In genomic region chr9:33161589-33162132, GRCh38 we compare ENCODE assay signal across 8 cellular contexts. TPM values are rescaled to one million over a fixed set of nuclear protein-coding genes. Genes with fewer than 3 reads are reported as not detected.
DNase-seq lines count a peak whose midpoint lies in the region; ATAC-seq and TF ChIP-seq lines count a peak whose summit lies in the region.

No MANE protein-coding gene starts in this region.

- peak overlapping the region; percentile 90 to 100 (median 96) for H3K4me2 ChIP-seq in BLaER1 treated with 17β-estradiol and CSF1 and Interleukin-3, amounts not matched to agents 10 nM and 100 nM

- H3K4me1 Mint-ChIP-seq in nephron = peaks cover 92% of the 10 kb centered on the region

- peak overlapping the region; percentile 33 to 99 (median 77); a peak in 20 of 22 replicates for H3K9ac ChIP-seq in BLaER1 treated with 17β-estradiol and CSF1 and Interleukin-3, amounts not matched to agents 10 nM and 100 nM

- H3K9me3 ChIP-seq in BLaER1 treated with 17β-estradiol and CSF1 and Interleukin-3, amounts not matched to agents 10 nM and 100 nM (replicated peaks in 1 of 11) = no peaks in the 10 kb centered on the region
- H3K9me3 ChIP-seq in breast epithelium = no peaks in the 10 kb centered on the region

- H3K27me3 ChIP-seq in BLaER1 treated with 17β-estradiol and CSF1 and Interleukin-3, amounts not matched to agents 10 nM and 100 nM = no peaks in the 10 kb centered on the region
- no peaks in the 10 kb centered on the region for H3K27me3 ChIP-seq in breast epithelium

- peaks cover 24 to 58% (median 39%) of the 10 kb centered on the region in 11 experiments; a peak in 20 of 22 replicates for H4K20me1 ChIP-seq in BLaER1 treated with 17β-estradiol and CSF1 and Interleukin-3, amounts not matched to agents 10 nM and 100 nM

- ATAC-seq in HG02884 (IDR thresholded peaks at IDR 0.05; ENCODE audit: unreplicated experiment) = no peak

- H3K36me3 Mint-ChIP-seq in nephron (ENCODE audit: low read depth) = no peaks in the 10 kb centered on the region

- peak overlapping the region; percentile 10 to 51 (median 32) for H3K4me3 Mint-ChIP-seq in nephron

- TF ChIP-seq CTCF in breast epithelium (IDR thresholded peaks at IDR 0.05) = no peak
- no peak for TF ChIP-seq CTCF in nephron (IDR thresholded peaks at IDR 0.05; ENCODE audit: unreplicated experiment in 3 of 3)

- H3K36me3 ChIP-seq in BLaER1 treated with 17β-estradiol and CSF1 and Interleukin-3, amounts not matched to agents 10 nM and 100 nM = no peaks in the 10 kb centered on the region
- H3K36me3 ChIP-seq in breast epithelium = no peaks in the 10 kb centered on the region

- peak; percentile 63 for DNase-seq in M059J (ENCODE audit: low read depth)
- peak in 1 of 2 donors; percentile 70 for DNase-seq in breast epithelium (ENCODE audit: low spot score in 2 of 2)
- DNase-seq in EL = no peak
- no peak for DNase-seq in superior temporal gyrus (ENCODE audit: extremely low spot score)
- no peak for DNase-seq in stimulated activated CD4-positive, alpha-beta T cell treated with anti-CD3 and anti-CD28 coated beads, Interleukin-2, amount 100 ng/mL, for 48 hours

- H3K27ac ChIP-seq in BLaER1 treated with 17β-estradiol and CSF1 and Interleukin-3, amounts not matched to agents 10 nM and 100 nM = peak overlapping the region; percentile 84 to 100 (median 91)
- H3K27ac ChIP-seq in breast epithelium = peak overlapping the region; percentile 98 to 99

- H3K4me3 ChIP-seq in BLaER1 treated with 17β-estradiol and CSF1 and Interleukin-3, amounts not matched to agents 10 nM and 100 nM = peak overlapping the region in 3 of 10 experiments; percentile 18 to 98 (median 85); a peak in 5 of 20 replicates
- peak overlapping the region in 2 of 3 donors; percentile 89 to 90 for H3K4me3 ChIP-seq in breast epithelium

- H3K9me3 Mint-ChIP-seq in nephron = no peaks in the 10 kb centered on the region

- peaks cover 69 to 95% (median 93%) of the 10 kb centered on the region in 10 experiments for H3K4me1 ChIP-seq in BLaER1 treated with 17β-estradiol and CSF1 and Interleukin-3, amounts not matched to agents 10 nM and 100 nM
- peaks cover 35 to 63% of the 10 kb centered on the region in 2 donors for H3K4me1 ChIP-seq in breast epithelium

- intact Hi-C loops in breast epithelium (cut with DNase I; ENCODE audit: low total_unique reads) = no loop called here

- H3K27ac Mint-ChIP-seq in nephron = peak overlapping the region; percentile 93 to 99 (median 99)

- H3K27me3 Mint-ChIP-seq in nephron (ENCODE audit: low read depth) = no peaks in the 10 kb centered on the region

- no peak for TF ChIP-seq POLR2A in breast epithelium (IDR thresholded peaks at IDR 0.05)

RNA-seq across cellular contexts. Expression of gene B4GALT1, which starts 5.5 kb away (rescaled TPM):
- 35.6 and 69.6 TPM in 2 replicates for total RNA-seq in M059J (2014; rRNA removed; shearing (Covaris generic))
- total RNA-seq in breast epithelium = 10 to 100 TPM; 60.8 to 81.8 (median 66.2) TPM
